19 cellular contexts compared by ENCODE assay signal in genomic region chr13:49020328-49020727, GRCh38.
"Had no signal": no experiment of that assay in that cellular context is flagged by ENCODE, and none has a peak within 500 bp of the region (broad histone marks: within the 10 kb centered on the region; RNA-seq: fewer than 3 reads in every experiment).

No MANE protein-coding gene starts in this region.

- H3K4me1 ChIP-seq: gastroesophageal sphincter, left ventricle myocardium inferior, neural progenitor cell had no signal

- H3K36me3 ChIP-seq: esophagus squamous epithelium, gastroesophageal sphincter, pancreas, thoracic aorta had no signal

- H2AFZ ChIP-seq: neural progenitor cell had no signal

- H3K4me3 ChIP-seq: esophagus squamous epithelium, gastroesophageal sphincter, left ventricle myocardium inferior, lung, neural progenitor cell, pancreas, thoracic aorta had no signal

- H3K27ac ChIP-seq: esophagus squamous epithelium, gastroesophageal sphincter, left ventricle myocardium inferior, neural progenitor cell, pancreas, thoracic aorta had no signal

- H3K4me2 ChIP-seq: neural progenitor cell had no signal

- H3K9me3 ChIP-seq: esophagus squamous epithelium, gastroesophageal sphincter, pancreas, thoracic aorta had no signal

- H3K27me3 ChIP-seq: esophagus squamous epithelium, gastroesophageal sphincter, neural progenitor cell, pancreas had no signal

- DNase-seq: effector memory CD8-positive, alpha-beta T cell; esophagus squamous epithelium; foreskin fibroblast; glutamatergic neuron; kidney; left cardiac atrium; left ventricle myocardium inferior; mesenchymal stem cell; midbrain; nucleus accumbens; pancreas; right cardiac atrium; small intestine; stimulated activated CD4-positive, alpha-beta T cell treated with anti-CD3 and anti-CD28 coated beads, Interleukin-2, amount 100 ng/mL, for 48 hours had no signal

- ATAC-seq: effector memory CD8-positive, alpha-beta T cell; gastroesophageal sphincter; left cardiac atrium; right cardiac atrium had no signal

- H3K9ac ChIP-seq: neural progenitor cell had no signal

- FAIRE-seq: kidney, urothelium cell line had no signal
